ENCODE assay signal across 14 cellular contexts in the genomic region with DNA sequence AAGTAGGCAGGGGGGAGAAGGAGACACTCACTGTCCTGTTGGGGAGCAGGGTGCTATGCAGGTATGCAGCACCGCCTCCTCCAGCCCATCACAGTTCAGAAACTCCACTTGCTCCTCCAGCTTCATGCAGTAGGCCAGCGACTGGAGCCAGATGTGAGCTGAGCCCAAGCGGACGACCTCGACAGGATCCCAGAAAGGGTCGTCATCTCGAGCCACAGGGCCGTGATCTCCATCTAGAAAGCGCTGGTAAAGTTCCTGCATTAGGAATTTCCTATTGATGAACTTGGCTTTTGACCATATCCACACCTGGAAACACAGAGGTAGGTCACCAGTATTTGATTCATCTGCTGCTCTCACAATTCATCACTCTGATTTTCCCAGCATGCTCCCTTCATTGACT. TPM values are rescaled to one million over a fixed set of nuclear protein-coding genes. Genes with fewer than 3 reads are reported as not detected.
DNase-seq lines count a peak whose midpoint lies in the region; ATAC-seq and TF ChIP-seq lines count a peak whose summit lies in the region.
"Had no signal": no experiment of that assay in that cellular context is flagged by ENCODE, and none has a peak within 500 bp of the region (broad histone marks: within the 10 kb centered on the region; RNA-seq: fewer than 3 reads in every experiment).

No MANE protein-coding gene starts in this region.

- peak overlapping the region in 9 of 11 experiments; percentile 10 to 91 (median 86); a peak in 16 of 22 replicates for H3K4me2 ChIP-seq in BLaER1 treated with 17β-estradiol and CSF1 and Interleukin-3, amounts not matched to agents 10 nM and 100 nM
- H3K4me2 ChIP-seq in osteoblast (ENCODE audit: insufficient read depth, low read length), result no peak overlapping the region

- H2AFZ ChIP-seq in osteoblast (ENCODE audit: low read length), result no peak overlapping the region

- no peak overlapping the region for H3K4me3 Mint-ChIP-seq in chondrocyte (ENCODE audit: unreplicated experiment)
- H3K4me3 Mint-ChIP-seq: CD14-positive monocyte; CD4-positive, alpha-beta memory T cell had no signal

- no peaks in the 10 kb centered on the region for H4K20me1 ChIP-seq in BLaER1 treated with 17β-estradiol and CSF1 and Interleukin-3, amounts not matched to agents 10 nM and 100 nM
- H4K20me1 ChIP-seq in osteoblast (ENCODE audit: insufficient read depth, low read length), result peaks cover 3% of the 10 kb centered on the region

- DNase-seq in chondrocyte (ENCODE audit: low spot score), result peak; percentile 44
- peak; percentile 42 for DNase-seq in osteoblast (ENCODE audit: insufficient read length, low spot score, missing footprints)
- DNase-seq in head of caudate nucleus, result no peak
- no peak for DNase-seq in medulla oblongata (ENCODE audit: extremely low spot score)
- DNase-seq: ACHN; BE2C; CD4-positive, alpha-beta memory T cell; DMS153; DMS79; GF-D8 had no signal

- no peaks in the 10 kb centered on the region for H3K27me3 ChIP-seq in BLaER1 treated with 17β-estradiol and CSF1 and Interleukin-3, amounts not matched to agents 10 nM and 100 nM
- no peaks in the 10 kb centered on the region for H3K27me3 ChIP-seq in osteoblast (ENCODE audit: insufficient read depth, low read length)
- H3K27me3 ChIP-seq: BE2C had no signal

- peaks cover 45 to 96% (median 89%) of the 10 kb centered on the region in 10 experiments for H3K4me1 ChIP-seq in BLaER1 treated with 17β-estradiol and CSF1 and Interleukin-3, amounts not matched to agents 10 nM and 100 nM
- H3K4me1 ChIP-seq in osteoblast (ENCODE audit: insufficient read depth, low read length), result peaks cover 21% of the 10 kb centered on the region
- H3K4me1 ChIP-seq: HAP-1 had no signal

- no peak overlapping the region for H3K4me3 ChIP-seq in BLaER1 treated with 17β-estradiol and CSF1 and Interleukin-3, amounts not matched to agents 10 nM and 100 nM
- H3K4me3 ChIP-seq in osteoblast (ENCODE audit: insufficient read depth, low read length), result no peak overlapping the region
- H3K4me3 ChIP-seq: HAP-1 had no signal

- H3K36me3 ChIP-seq in BLaER1 treated with 17β-estradiol and CSF1 and Interleukin-3, amounts not matched to agents 10 nM and 100 nM, result peaks cover 28 to 60% (median 50%) of the 10 kb centered on the region in 11 experiments
- H3K36me3 ChIP-seq in osteoblast (ENCODE audit: insufficient read depth, low read length), result peaks cover 18% of the 10 kb centered on the region
- H3K36me3 ChIP-seq: BE2C, HAP-1 had no signal

- 0 out of 22 replicates have a peak overlapping the region, but pooled peaks of 1 of the 11 experiments have one; percentile 31 for H3K9ac ChIP-seq in BLaER1 treated with 17β-estradiol and CSF1 and Interleukin-3, amounts not matched to agents 10 nM and 100 nM

- no peak for TF ChIP-seq CTCF in chondrocyte (IDR thresholded peaks at IDR 0.05)
- no peak for TF ChIP-seq CTCF in osteoblast (IDR thresholded peaks at IDR 0.05; ENCODE audit: extremely low read depth, low read depth, low read length)

- no peak for ATAC-seq in HG03025 (IDR thresholded peaks at IDR 0.05; ENCODE audit: low FRiP score, unreplicated experiment)

- intact Hi-C loops in head of caudate nucleus (cut with DNase I), result no loop called here

- H3K79me2 ChIP-seq in osteoblast (ENCODE audit: insufficient read depth, low read length), result no peaks in the 10 kb centered on the region

- no peaks in the 10 kb centered on the region for H3K27me3 Mint-ChIP-seq in chondrocyte (ENCODE audit: low read depth)
- H3K27me3 Mint-ChIP-seq: CD4-positive, alpha-beta memory T cell had no signal

- peaks cover 27% of the 10 kb centered on the region for H3K36me3 Mint-ChIP-seq in chondrocyte (ENCODE audit: low read depth)
- H3K36me3 Mint-ChIP-seq: CD4-positive, alpha-beta memory T cell had no signal

- H3K9me3 ChIP-seq in BLaER1 treated with 17β-estradiol and CSF1 and Interleukin-3, amounts not matched to agents 10 nM and 100 nM (replicated peaks in 1 of 11), result peaks cover 0 to 23% (median 0%) of the 10 kb centered on the region in 11 experiments; a peak in 10 of 22 replicates
- no peaks in the 10 kb centered on the region for H3K9me3 ChIP-seq in osteoblast (ENCODE audit: low read depth, low read length)
- H3K9me3 ChIP-seq: BE2C, HAP-1 had no signal

- H3K9me3 Mint-ChIP-seq in chondrocyte (ENCODE audit: low read depth), result no peaks in the 10 kb centered on the region

- peaks cover 22% of the 10 kb centered on the region for H3K4me1 Mint-ChIP-seq in chondrocyte (ENCODE audit: low read depth)

- peak overlapping the region in 5 of 11 experiments; percentile 76 to 85 (median 82); a peak in 10 of 22 replicates for H3K27ac ChIP-seq in BLaER1 treated with 17β-estradiol and CSF1 and Interleukin-3, amounts not matched to agents 10 nM and 100 nM
- H3K27ac ChIP-seq in osteoblast (ENCODE audit: low read depth, low read length), result no peak overlapping the region

- H3K27ac Mint-ChIP-seq in chondrocyte (ENCODE audit: unreplicated experiment), result no peak overlapping the region
- H3K27ac Mint-ChIP-seq: CD4-positive, alpha-beta memory T cell had no signal

RNA-seq across cellular contexts. Expression of a gene that starts 56.1 kb away (rescaled TPM):
- 33.5 to 39.4 TPM (median 33.5 TPM) in 3 replicates for total RNA-seq in chondrocyte
- 49.9 and 56.3 TPM in 2 replicates for total RNA-seq in osteoblast

Comparison
In these comparisons a context has a peak if more than half of its experiments do, and no peak if none do; other contexts are left out.
1. DNase-seq: peak in chondrocyte (single experiment) and osteoblast (single experiment); none in head of caudate nucleus (0 of 42) and medulla oblongata (single experiment).